16 cellular contexts compared by ENCODE assay signal in the genomic region with DNA sequence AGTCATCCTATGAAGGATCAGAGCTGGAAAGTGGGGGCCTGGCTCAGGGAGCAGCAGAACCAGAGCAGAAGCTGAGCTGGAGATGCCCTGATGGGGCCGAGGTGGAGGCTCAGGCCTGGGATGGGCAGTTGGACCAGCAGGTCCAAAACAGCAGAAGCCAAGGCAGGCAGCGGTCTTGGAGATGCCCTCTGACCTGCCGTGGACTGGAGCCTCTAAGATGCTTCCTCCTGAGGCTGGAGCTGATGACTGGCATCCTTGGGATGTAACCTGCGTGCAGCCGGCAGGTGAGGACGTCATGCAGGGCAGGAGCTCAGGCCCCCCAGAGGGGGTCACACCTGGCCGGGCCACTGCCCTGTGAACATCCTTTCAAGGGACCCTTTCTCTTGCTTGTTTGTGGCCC.
DNase-seq lines count a peak whose midpoint lies in the region.
"Had no signal": no experiment of that assay in that cellular context is flagged by ENCODE, and none has a peak within 500 bp of the region (broad histone marks: within the 10 kb centered on the region; RNA-seq: fewer than 3 reads in every experiment).

No MANE protein-coding gene starts in this region.

- H3K79me1 ChIP-seq in trophoblast cell (ENCODE audit: low read length), result peaks cover 15% of the 10 kb centered on the region

- peaks cover 18% of the 10 kb centered on the region in 2 experiments for H3K4me1 ChIP-seq in trophoblast cell (ENCODE audit: control insufficient read depth in 1 of 2, insufficient read depth in 2 of 2, low read length in 2 of 2)
- H3K4me1 ChIP-seq: prostate gland had no signal

- no peak overlapping the region for H4K8ac ChIP-seq in trophoblast cell (ENCODE audit: low read depth, low read length)

- H2BK5ac ChIP-seq in trophoblast cell (ENCODE audit: low read depth, low read length, poor library complexity), result no peak overlapping the region

- no peaks in the 10 kb centered on the region for H3K27me3 ChIP-seq in trophoblast cell (ENCODE audit: insufficient read depth, low read length)

- H2AK5ac ChIP-seq in trophoblast cell (ENCODE audit: low read length), result peak overlapping the region; percentile 23

- H4K12ac ChIP-seq in trophoblast cell (ENCODE audit: low read depth, low read length), result no peak overlapping the region

- H2BK12ac ChIP-seq in trophoblast cell (ENCODE audit: low read length), result peak overlapping the region; percentile 84

- H3K4ac ChIP-seq in trophoblast cell (ENCODE audit: low read depth, low read length), result no peak overlapping the region

- H3K79me2 ChIP-seq in trophoblast cell (ENCODE audit: control insufficient read depth, insufficient read depth, low read length, poor library complexity), result peaks cover 3% of the 10 kb centered on the region

- H3K27ac ChIP-seq in trophoblast cell (ENCODE audit: low read depth, low read length), result no peak overlapping the region
- H3K27ac ChIP-seq: prostate gland, WERI-Rb-1 had no signal

- WGBS in trophoblast cell (ENCODE audit: extremely low coverage, insufficient coverage, insufficient read length), result no CpG with 5 or more reads among the region's 7 CpGs

- H3K23ac ChIP-seq in trophoblast cell (ENCODE audit: low read length), result no peak overlapping the region

- no peak overlapping the region for H2AFZ ChIP-seq in trophoblast cell (ENCODE audit: insufficient read depth, low read length, poor library complexity)

- H3K18ac ChIP-seq in trophoblast cell (ENCODE audit: low read length), result no peak overlapping the region

- H4K91ac ChIP-seq in trophoblast cell (ENCODE audit: low read depth, low read length), result peak overlapping the region; percentile 3

- no peaks in the 10 kb centered on the region for H3K36me3 ChIP-seq in trophoblast cell (ENCODE audit: control insufficient read depth in 1 of 2, insufficient read depth in 2 of 2, low read length in 2 of 2)
- H3K36me3 ChIP-seq: prostate gland, WERI-Rb-1 had no signal

- H3K9me3 ChIP-seq in trophoblast cell (ENCODE audit: insufficient read depth, low read depth, low read length), result no peaks in the 10 kb centered on the region
- H3K9me3 ChIP-seq: prostate gland had no signal

- no peak overlapping the region for H3K4me3 ChIP-seq in trophoblast cell (ENCODE audit: low read depth, low read length)
- H3K4me3 ChIP-seq: prostate gland had no signal

- no peak overlapping the region for H3K14ac ChIP-seq in trophoblast cell (ENCODE audit: low read length)

- no peak overlapping the region for H2BK120ac ChIP-seq in trophoblast cell (ENCODE audit: insufficient read depth, low read length, poor library complexity)

- no peak overlapping the region for H3K9ac ChIP-seq in trophoblast cell (ENCODE audit: low read length)

- DNase-seq in activated effector memory CD4-positive, alpha-beta T cell treated with anti-CD3 and anti-CD28 coated beads, Interleukin-2, amount 50 U/mL, for 16 hours, result peak; percentile 44
- no peak for DNase-seq in activated effector memory CD4-positive, alpha-beta T cell treated with Interleukin-2 at 50 U/mL for 16 hours
- peak; percentile 36 for DNase-seq in ecto neural progenitor cell (ENCODE audit: low spot score)
- no peak for DNase-seq in trophoblast cell
- DNase-seq in COLO829 (ENCODE audit: low spot score), result no peak
- no peak for DNase-seq in NCI-H2171 (lab: John Stamatoyannopoulos, UW)
- no peak for DNase-seq in SK-N-DZ (ENCODE audit: low spot score)
- DNase-seq in HuH-7 (ENCODE audit: low spot score), result no peak
- DNase-seq: ACHN; activated CD4-positive, alpha-beta T cell treated with anti-CD3 and anti-CD28 coated beads, Interleukin-2, amount 50 U/mL, for 48 hours; activated naive CD4-positive, alpha-beta T cell; cortex of kidney; NCI-H1092; NCI-H2029 treated with DMSO at 0.1 percent for 48 hours; WERI-Rb-1 had no signal

- no peak overlapping the region for H3K4me2 ChIP-seq in trophoblast cell (ENCODE audit: low read length)

Comparison
In these comparisons a context has a peak if more than half of its experiments do, and no peak if none do; other contexts are left out.
1. DNase-seq: peak in activated effector memory CD4-positive, alpha-beta T cell treated with anti-CD3 and anti-CD28 coated beads, Interleukin-2, amount 50 U/mL, for 16 hours (single experiment) and ecto neural progenitor cell (single experiment); none in activated effector memory CD4-positive, alpha-beta T cell treated with Interleukin-2 at 50 U/mL for 16 hours (single experiment), trophoblast cell (0 of 2), COLO829 (single experiment), NCI-H2171 (single experiment), SK-N-DZ (single experiment) and HuH-7 (single experiment).